Comparison of ENCODE assay signal across 18 cellular contexts in genomic region chr11:618856-619624, GRCh38. TPM values are rescaled to one million over a fixed set of nuclear protein-coding genes. Genes with fewer than 3 reads are reported as not detected.
DNase-seq lines count a peak whose midpoint lies in the region; ATAC-seq, FAIRE-seq and TF ChIP-seq lines count a peak whose summit lies in the region.
"Had no signal": no experiment of that assay in that cellular context is flagged by ENCODE, and none has a peak within 500 bp of the region (broad histone marks: within the 10 kb centered on the region; RNA-seq: fewer than 3 reads in every experiment).

No MANE protein-coding gene starts in this region.

- CTCF ChIA-PET in Caco-2 (lab: Charles Lee): no interaction called here
- CTCF ChIA-PET in CD4-positive, alpha-beta T cell (lab: Charles Lee): no interaction called here
- CTCF ChIA-PET in CD8-positive, alpha-beta memory T cell (lab: Charles Lee): no interaction called here

- no peak overlapping the region for H3K9ac ChIP-seq in kidney (ENCODE audit: low read length in 2 of 2)
- H3K9ac ChIP-seq: BLaER1 treated with 17β-estradiol and CSF1 and Interleukin-3, amounts not matched to agents 10 nM and 100 nM; GM23248 had no signal

- H3K4me3 Mint-ChIP-seq in activated naive CD4-positive, alpha-beta T cell treated with anti-CD3 and anti-CD28 coated beads, Interleukin-2, amount 50 U/mL, for 24 hours: no peak overlapping the region
- H3K4me3 Mint-ChIP-seq in Caco-2 (ENCODE audit: unreplicated experiment): no peak overlapping the region
- H3K4me3 Mint-ChIP-seq in CD4-positive, alpha-beta T cell: no peak overlapping the region
- H3K4me3 Mint-ChIP-seq in CD8-positive, alpha-beta memory T cell: peak overlapping the region in 1 of 7 donors; percentile 23
- H3K4me3 Mint-ChIP-seq: CD8-positive, alpha-beta T cell had no signal

- intact Hi-C loops in Caco-2 (cut with micrococcal nuclease; ENCODE audit: unreplicated experiment) (loop anchor here (5.0 kb wide), 1 partner anchor 52 kb away; no protein-coding TSS in a partner anchor), kidney (cut with DNase I) (no loop called here), spleen (cut with DNase I; ENCODE audit: low total_unique reads) (no loop called here), breast epithelium (cut with DNase I; ENCODE audit: low total_unique reads) (no loop called here)
- intact Hi-C loops in CD4-positive, alpha-beta T cell (cut with DNase I, micrococcal nuclease): loop anchor here in 1 of 2 experiments (5.0 kb wide), 1 partner anchor 308 kb away; the partner anchor contains the start of gene AP2A2

- POLR2A ChIA-PET in Caco-2 (lab: Charles Lee): no interaction called here
- POLR2A ChIA-PET in CD4-positive, alpha-beta T cell (lab: Charles Lee): no interaction called here
- POLR2A ChIA-PET in CD8-positive, alpha-beta memory T cell (lab: Charles Lee): no interaction called here

- no peak for DNase-seq in activated naive CD4-positive, alpha-beta T cell treated with Interleukin-2 at 50 U/mL for 16 hours
- DNase-seq in Caco-2 (no peak), kidney (peak; percentile 71), spleen (peak; percentile 74), breast epithelium (ENCODE audit: low spot score in 2 of 2) (no peak)
- DNase-seq in CD4-positive, alpha-beta T cell: no peak
- no peak for DNase-seq in CD8-positive, alpha-beta memory T cell
- DNase-seq: ACHN, DMS53, GF-D8, GM23248, H7, IMR-90 had no signal

- H3K36me3 Mint-ChIP-seq in activated naive CD4-positive, alpha-beta T cell treated with anti-CD3 and anti-CD28 coated beads, Interleukin-2, amount 50 U/mL, for 24 hours: no peaks in the 10 kb centered on the region
- H3K36me3 Mint-ChIP-seq in Caco-2 (ENCODE audit: insufficient read depth, unreplicated experiment): peaks cover 84% of the 10 kb centered on the region
- peaks cover 5% of the 10 kb centered on the region for H3K36me3 Mint-ChIP-seq in CD4-positive, alpha-beta T cell (ENCODE audit: low read depth)
- H3K36me3 Mint-ChIP-seq in CD8-positive, alpha-beta memory T cell: peaks cover 0 to 12% (median 0%) of the 10 kb centered on the region in 3 donors
- H3K36me3 Mint-ChIP-seq: CD8-positive, alpha-beta T cell had no signal

- H3K27ac Mint-ChIP-seq in activated naive CD4-positive, alpha-beta T cell treated with anti-CD3 and anti-CD28 coated beads, Interleukin-2, amount 50 U/mL, for 24 hours: peak overlapping the region; percentile 59
- H3K27ac Mint-ChIP-seq in Caco-2 (ENCODE audit: unreplicated experiment): peak overlapping the region; percentile 22
- H3K27ac Mint-ChIP-seq in CD4-positive, alpha-beta T cell: no peak overlapping the region
- no peak overlapping the region for H3K27ac Mint-ChIP-seq in CD8-positive, alpha-beta memory T cell
- H3K27ac Mint-ChIP-seq: CD8-positive, alpha-beta T cell had no signal

- TF ChIP-seq POLR2A in spleen (IDR thresholded peaks at IDR 0.05): no peak
- TF ChIP-seq POLR2A in breast epithelium (IDR thresholded peaks at IDR 0.05): no peak

- peaks cover 5% of the 10 kb centered on the region for H3K4me1 Mint-ChIP-seq in activated naive CD4-positive, alpha-beta T cell treated with anti-CD3 and anti-CD28 coated beads, Interleukin-2, amount 50 U/mL, for 24 hours
- peaks cover 5% of the 10 kb centered on the region for H3K4me1 Mint-ChIP-seq in Caco-2 (ENCODE audit: low read depth, unreplicated experiment)
- peaks cover 11% of the 10 kb centered on the region for H3K4me1 Mint-ChIP-seq in CD4-positive, alpha-beta T cell (ENCODE audit: low read depth)
- H3K4me1 Mint-ChIP-seq in CD8-positive, alpha-beta memory T cell: peaks cover 0 to 14% (median 8%) of the 10 kb centered on the region in 3 donors

- no TSS peak for BruUV-seq in Caco-2 (replicated peaks; lab: Mats Ljungman, UMichigan)

- H3K4me3 ChIP-seq in Caco-2 (ENCODE audit: low read depth, low read length) (no peak overlapping the region), kidney (ENCODE audit: low read length in 2 of 2) (no peak overlapping the region), spleen (no peak overlapping the region), breast epithelium (no peak overlapping the region)
- H3K4me3 ChIP-seq in CD8-positive, alpha-beta memory T cell (ENCODE audit: low read length): no peak overlapping the region
- H3K4me3 ChIP-seq: BLaER1 treated with 17β-estradiol and CSF1 and Interleukin-3, amounts not matched to agents 10 nM and 100 nM; GM23248 had no signal

- H3K27ac ChIP-seq in kidney (ENCODE audit: low read depth in 2 of 2, low read length in 2 of 2) (no peak overlapping the region), spleen (no peak overlapping the region), breast epithelium (no peak overlapping the region)
- H3K27ac ChIP-seq in CD4-positive, alpha-beta T cell (ENCODE audit: low read depth, low read length): no peak overlapping the region
- no peak overlapping the region for H3K27ac ChIP-seq in CD8-positive, alpha-beta memory T cell (ENCODE audit: low read depth, low read length)
- H3K27ac ChIP-seq: GM23248 had no signal

- FAIRE-seq in kidney (lab: Jason Lieb, UNC): no peak
- FAIRE-seq: GM19239 had no signal

- no peak for ATAC-seq in CD4-positive, alpha-beta T cell (ENCODE audit: poor library complexity)
- ATAC-seq: CD8-positive, alpha-beta T cell had no signal

- H3K36me3 ChIP-seq in Caco-2 (ENCODE audit: control insufficient read depth, insufficient read depth, low read length) (peaks cover 1% of the 10 kb centered on the region), kidney (ENCODE audit: control insufficient read depth in 1 of 2, insufficient read depth in 2 of 2, low read length in 2 of 2) (no peaks in the 10 kb centered on the region), spleen (peaks cover 0 to 46% (median 9%) of the 10 kb centered on the region in 6 donors), breast epithelium (no peaks in the 10 kb centered on the region)
- H3K36me3 ChIP-seq in CD8-positive, alpha-beta memory T cell (ENCODE audit: insufficient read depth, low read length): no peaks in the 10 kb centered on the region

- H3K9me3 Mint-ChIP-seq in activated naive CD4-positive, alpha-beta T cell treated with anti-CD3 and anti-CD28 coated beads, Interleukin-2, amount 50 U/mL, for 24 hours: no peaks in the 10 kb centered on the region
- no peaks in the 10 kb centered on the region for H3K9me3 Mint-ChIP-seq in Caco-2 (ENCODE audit: unreplicated experiment)
- no peaks in the 10 kb centered on the region for H3K9me3 Mint-ChIP-seq in CD4-positive, alpha-beta T cell
- H3K9me3 Mint-ChIP-seq in CD8-positive, alpha-beta memory T cell: no peaks in the 10 kb centered on the region
- H3K9me3 Mint-ChIP-seq: CD8-positive, alpha-beta T cell had no signal

- TF ChIP-seq CTCF in Caco-2 (IDR thresholded peaks at IDR 0.05; ENCODE audit: insufficient read depth in 1 of 2, low read depth in 1 of 2, low read length in 1 of 2, severe bottlenecking in 1 of 2, unreplicated experiment in 1 of 2): no peak
- no peak for TF ChIP-seq CTCF in kidney (IDR thresholded peaks at IDR 0.05; ENCODE audit: borderline replicate concordance, extremely low read depth, insufficient read depth)
- TF ChIP-seq CTCF in spleen (IDR thresholded peaks at IDR 0.05 in 8 of 11, conservative IDR thresholded peaks at IDR 0.05 in 3 of 11): no peak
- TF ChIP-seq CTCF in breast epithelium (IDR thresholded peaks at IDR 0.05): no peak
- TF ChIP-seq CTCF in CD4-positive, alpha-beta T cell (IDR thresholded peaks at IDR 0.05): no peak

- H3K27me3 ChIP-seq in Caco-2 (replicated peaks; ENCODE audit: control insufficient read depth, insufficient read depth, low read length) (no peaks in the 10 kb centered on the region), spleen (replicated peaks in 1 of 7) (peaks cover 0 to 2% (median 0%) of the 10 kb centered on the region in 7 donors), breast epithelium (no peaks in the 10 kb centered on the region)
- H3K27me3 ChIP-seq in CD4-positive, alpha-beta T cell (ENCODE audit: control insufficient read depth, insufficient read depth, low read length): no peaks in the 10 kb centered on the region
- H3K27me3 ChIP-seq in CD8-positive, alpha-beta memory T cell (ENCODE audit: insufficient read depth, low read length, poor library complexity, severe bottlenecking): no peaks in the 10 kb centered on the region

- H3K9me3 ChIP-seq in Caco-2 (no peaks in the 10 kb centered on the region), kidney (ENCODE audit: control insufficient read depth in 1 of 2, low read length in 2 of 2) (no peaks in the 10 kb centered on the region), spleen (no peaks in the 10 kb centered on the region), breast epithelium (no peaks in the 10 kb centered on the region)
- no peaks in the 10 kb centered on the region for H3K9me3 ChIP-seq in CD4-positive, alpha-beta T cell (ENCODE audit: control insufficient read depth, low read length)
- H3K9me3 ChIP-seq in CD8-positive, alpha-beta memory T cell (ENCODE audit: low read length): no peaks in the 10 kb centered on the region
- H3K9me3 ChIP-seq: BLaER1 treated with 17β-estradiol and CSF1 and Interleukin-3, amounts not matched to agents 10 nM and 100 nM had no signal

- H3K4me1 ChIP-seq in Caco-2: peaks cover 23% of the 10 kb centered on the region
- peaks cover 0 to 13% of the 10 kb centered on the region in 2 donors for H3K4me1 ChIP-seq in kidney (ENCODE audit: control insufficient read depth in 1 of 2, insufficient read depth in 1 of 2, low read depth in 1 of 2, low read length in 2 of 2)
- peaks cover 17 to 45% (median 27%) of the 10 kb centered on the region in 6 donors for H3K4me1 ChIP-seq in spleen
- peaks cover 7 to 10% of the 10 kb centered on the region in 2 donors for H3K4me1 ChIP-seq in breast epithelium
- H3K4me1 ChIP-seq in CD8-positive, alpha-beta memory T cell (ENCODE audit: insufficient read depth, low read length): peaks cover 9% of the 10 kb centered on the region

- no peaks in the 10 kb centered on the region for H3K27me3 Mint-ChIP-seq in activated naive CD4-positive, alpha-beta T cell treated with anti-CD3 and anti-CD28 coated beads, Interleukin-2, amount 50 U/mL, for 24 hours
- no peaks in the 10 kb centered on the region for H3K27me3 Mint-ChIP-seq in Caco-2 (ENCODE audit: insufficient read depth, unreplicated experiment)
- peaks cover 6% of the 10 kb centered on the region for H3K27me3 Mint-ChIP-seq in CD4-positive, alpha-beta T cell
- H3K27me3 Mint-ChIP-seq in CD8-positive, alpha-beta memory T cell: peaks cover 2 to 6% of the 10 kb centered on the region in 2 donors

- WGBS in spleen, 5 donors: 89 to 95% (median 93%) methylated on average over 11 to 24 of the region's 24 CpGs

RNA-seq across cellular contexts. Expression of gene IRF7, which starts 3.3 kb away (rescaled TPM):
- total RNA-seq in Caco-2 (2022) (27.2 and 31.2 TPM in 2 replicates), kidney (36.7 TPM), spleen (10 to 100 TPM; 53.0 to 88.8 (median 85.3) TPM), breast epithelium (10 to 100 TPM; 13.3 to 29.9 (median 27.9) TPM)
- polyA plus RNA-seq in kidney (ENCODE audit: insufficient read depth, low read depth, low replicate concordance) (21.5 TPM), spleen (10 to 100 TPM; 52.3 to 99.1 (median 73.9) TPM)
- total RNA-seq in CD4-positive, alpha-beta T cell: 10 to 100 TPM; 36.5 to 37.7 TPM
- 10 to 100 TPM; 16.4 to 18.0 TPM for total RNA-seq in CD8-positive, alpha-beta memory T cell
- 38.6 TPM for polyA plus RNA-seq in CD8-positive, alpha-beta memory T cell

RNA-seq across cellular contexts. Expression of gene CDHR5, which starts 5.7 kb away (rescaled TPM):
- 30.2 and 42.0 TPM in 2 replicates for total RNA-seq in Caco-2 (2022)
- total RNA-seq in kidney: 7.0 TPM
- polyA plus RNA-seq in kidney (ENCODE audit: insufficient read depth, low read depth, low replicate concordance): 45.6 TPM
- not detected for total RNA-seq in spleen
- polyA plus RNA-seq in spleen: under 1 TPM; 0.02 to 0.16 (median 0.03) TPM
- total RNA-seq in breast epithelium: 1 to 10 TPM in 1 of 3 donors, not detected in 2; 6.2 TPM
- total RNA-seq in CD4-positive, alpha-beta T cell: not detected
- not detected for total RNA-seq in CD8-positive, alpha-beta memory T cell
- not detected for polyA plus RNA-seq in CD8-positive, alpha-beta memory T cell
- total RNA-seq: A172; CD8-positive, alpha-beta T cell; GM23248; H7; IMR-90 had no signal
- polyA plus RNA-seq: GM23248, IMR-90 had no signal

RNA-seq across cellular contexts. Expression of gene SCT, which starts 7.9 kb away (rescaled TPM):
- total RNA-seq in Caco-2 (2022) (not detected in 2 replicates), kidney (not detected), spleen (1 to 10 TPM in 4 of 7 donors, not detected in 3; 1.2 to 3.8 (median 2.8) TPM), breast epithelium (not detected)
- polyA plus RNA-seq in kidney (ENCODE audit: insufficient read depth, low read depth, low replicate concordance) (not detected), spleen (1 to 10 TPM; 1.1 to 1.7 (median 1.5) TPM)
- not detected for total RNA-seq in CD4-positive, alpha-beta T cell
- total RNA-seq in CD8-positive, alpha-beta memory T cell: not detected
- polyA plus RNA-seq in CD8-positive, alpha-beta memory T cell: not detected
- total RNA-seq: A172; CD8-positive, alpha-beta T cell; GM23248; H7; IMR-90 had no signal
- polyA plus RNA-seq: GM23248, IMR-90 had no signal

RNA-seq across cellular contexts. Expression of gene DRD4, which starts 18.0 kb away (rescaled TPM):
- total RNA-seq in Caco-2 (2022) (1.0 and 1.1 TPM in 2 replicates), kidney (1.1 TPM), spleen (under 1 TPM in 4 of 7 donors, not detected in 3; 0.44 to 0.86 (median 0.60) TPM), breast epithelium (under 1 TPM in 1 of 3 donors, not detected in 2; 0.29 TPM)
- polyA plus RNA-seq in kidney (ENCODE audit: insufficient read depth, low read depth, low replicate concordance) (0.47 TPM), spleen (under 1 TPM; 0.12 to 0.43 (median 0.26) TPM)
- total RNA-seq in CD4-positive, alpha-beta T cell: under 1 TPM; 0.70 to 0.82 TPM
- total RNA-seq in CD8-positive, alpha-beta memory T cell: under 1 TPM; 0.22 to 0.31 TPM
- not detected for polyA plus RNA-seq in CD8-positive, alpha-beta memory T cell
- total RNA-seq: A172, GM23248, IMR-90 had no signal
- polyA plus RNA-seq: GM23248, IMR-90 had no signal

RNA-seq across cellular contexts. Expression of gene PHRF1, which starts 42.8 kb away (rescaled TPM):
- total RNA-seq in Caco-2 (2022): 43.9 and 46.8 TPM in 2 replicates
- 30.9 TPM for total RNA-seq in kidney
- 7.5 TPM for polyA plus RNA-seq in kidney (ENCODE audit: insufficient read depth, low read depth, low replicate concordance)
- 10 to 100 TPM; 24.2 to 41.5 (median 33.2) TPM for total RNA-seq in spleen
- polyA plus RNA-seq in spleen: 10 to 100 TPM in 1 of 3 donors, 1 to 10 TPM in 2; 7.3 to 27.6 (median 8.4) TPM
- 10 to 100 TPM; 18.6 to 22.1 (median 21.3) TPM for total RNA-seq in breast epithelium
- total RNA-seq in CD4-positive, alpha-beta T cell: 10 to 100 TPM; 37.1 to 37.6 TPM
- total RNA-seq in CD8-positive, alpha-beta memory T cell: 10 to 100 TPM; 47.3 to 49.8 TPM
- polyA plus RNA-seq in CD8-positive, alpha-beta memory T cell: 17.7 TPM

Comparison
In these comparisons a context has a peak if more than half of its experiments do, and no peak if none do; other contexts are left out.
1. H3K27ac Mint-ChIP-seq: peak in activated naive CD4-positive, alpha-beta T cell treated with anti-CD3 and anti-CD28 coated beads, Interleukin-2, amount 50 U/mL, for 24 hours (single experiment) and Caco-2 (single experiment); none in CD4-positive, alpha-beta T cell (single experiment) and CD8-positive, alpha-beta memory T cell (0 of 8).
2. DNase-seq: peak in kidney (single experiment) and spleen (single experiment); none in activated naive CD4-positive, alpha-beta T cell treated with Interleukin-2 at 50 U/mL for 16 hours (single experiment), Caco-2 (0 of 2), breast epithelium (0 of 2), CD4-positive, alpha-beta T cell (0 of 10) and CD8-positive, alpha-beta memory T cell (0 of 5).